9 cellular contexts compared by ENCODE assay signal in genomic region chr6:166333172-166333995, GRCh38. TPM values are rescaled to one million over a fixed set of nuclear protein-coding genes. Genes with fewer than 3 reads are reported as not detected.
A peak's percentile ranks its signal among the peaks of the same experiment; 100 is the strongest.
DNase-seq lines count a peak whose midpoint lies in the region; ATAC-seq and TF ChIP-seq lines count a peak whose summit lies in the region.
"Had no signal": no experiment of that assay in that cellular context is flagged by ENCODE, and none has a peak within 500 bp of the region (broad histone marks: within the 10 kb centered on the region; RNA-seq: fewer than 3 reads in every experiment).

No MANE protein-coding gene starts in this region.

- peaks cover 5% of the 10 kb centered on the region for H3F3A ChIP-seq in SK-N-SH (replicated peaks; ENCODE audit: insufficient read depth)

- no peak for TF ChIP-seq CTCF in CD14-positive monocyte (IDR thresholded peaks at IDR 0.05)
- TF ChIP-seq CTCF in SK-N-SH (IDR thresholded peaks at IDR 0.05), result no peak

- no peaks in the 10 kb centered on the region for H3K9me3 Mint-ChIP-seq in CD14-positive monocyte
- no peaks in the 10 kb centered on the region for H3K9me3 Mint-ChIP-seq in activated CD4-positive, alpha-beta memory T cell treated with anti-CD3 and anti-CD28 coated beads, Interleukin-2, amount 10 ng/mL, durations not matched to agents 7 days and 5 days

- H3K4me3 ChIP-seq in SK-N-SH (ENCODE audit: low read depth in 2 of 2, low read length in 1 of 2), result no peak overlapping the region

- no peak overlapping the region for H3K4me2 ChIP-seq in SK-N-SH

- H3K4me3 Mint-ChIP-seq in CD14-positive monocyte, result no peak overlapping the region
- peak overlapping the region; percentile 43 for H3K4me3 Mint-ChIP-seq in activated CD4-positive, alpha-beta memory T cell treated with anti-CD3 and anti-CD28 coated beads, Interleukin-2, amount 10 ng/mL, durations not matched to agents 7 days and 5 days

- intact Hi-C loops in CD14-positive monocyte (cut with micrococcal nuclease), result no loop called here

- peaks cover 42 to 48% of the 10 kb centered on the region in 2 donors for H3K36me3 Mint-ChIP-seq in CD14-positive monocyte
- H3K36me3 Mint-ChIP-seq in activated CD4-positive, alpha-beta memory T cell treated with anti-CD3 and anti-CD28 coated beads, Interleukin-2, amount 10 ng/mL, durations not matched to agents 7 days and 5 days (ENCODE audit: low read depth), result peaks cover 44% of the 10 kb centered on the region

- H3K9me3 ChIP-seq in SK-N-SH, result no peaks in the 10 kb centered on the region

- peaks cover 6 to 33% of the 10 kb centered on the region in 2 experiments for H3K36me3 ChIP-seq in SK-N-SH (replicated peaks in 1 of 2; ENCODE audit: control insufficient read depth in 1 of 2, insufficient read depth in 2 of 2, low read length in 1 of 2)

- H3K9ac ChIP-seq in SK-N-SH, result no peak overlapping the region

- no peaks in the 10 kb centered on the region for H3K27me3 Mint-ChIP-seq in CD14-positive monocyte (ENCODE audit: low read depth in 3 of 3)
- no peaks in the 10 kb centered on the region for H3K27me3 Mint-ChIP-seq in activated CD4-positive, alpha-beta memory T cell treated with anti-CD3 and anti-CD28 coated beads, Interleukin-2, amount 10 ng/mL, durations not matched to agents 7 days and 5 days

- H3K27ac ChIP-seq in SK-N-SH (ENCODE audit: low read depth in 2 of 2, low read length in 1 of 2), result no peak overlapping the region

- POLR2A ChIA-PET in activated CD4-positive, alpha-beta memory T cell treated with anti-CD3 and anti-CD28 coated beads, Interleukin-2, amount 10 ng/mL, durations not matched to agents 7 days and 5 days (lab: Charles Lee), result interaction anchor here (1.1 to 1.6 kb wide), 5 partner anchors 9 to 82 kb away, joined by 3 to 13 read pairs (median 4); partner anchors contain the start of gene SFT2D1
- POLR2A ChIA-PET in SK-N-SH (lab: Yijun Ruan, JAX), result interaction anchor here (0.6 kb wide), 1 partner anchor 13 kb away, joined by 3 read pairs; no protein-coding TSS in a partner anchor

- peaks cover 99% of the 10 kb centered on the region for H3K79me2 ChIP-seq in SK-N-SH (ENCODE audit: insufficient read depth)

- no peaks in the 10 kb centered on the region for H3K9me2 ChIP-seq in SK-N-SH

- H3K27me3 ChIP-seq in SK-N-SH (ENCODE audit: insufficient read depth), result no peaks in the 10 kb centered on the region

- DNase-seq in CD14-positive monocyte (ENCODE audit: low spot score), result no peak
- peak; percentile 62 for DNase-seq in activated CD4-positive, alpha-beta memory T cell treated with anti-CD3 and anti-CD28 coated beads, Interleukin-2, amount 10 ng/mL, durations not matched to agents 7 days and 5 days
- DNase-seq in kidney glomerular epithelial cell (lab: John Stamatoyannopoulos, UW), result no peak
- no peak for DNase-seq in putamen (ENCODE audit: low spot score)
- no peak for DNase-seq in stimulated activated CD4-positive, alpha-beta T cell treated with anti-CD3 and anti-CD28 coated beads, Interleukin-4, amount 100 ng/mL, for 1 hour
- DNase-seq in SK-N-SH, result no peak
- DNase-seq: left cardiac atrium had no signal

- H4K20me1 ChIP-seq in SK-N-SH (ENCODE audit: insufficient read depth), result peaks cover 78% of the 10 kb centered on the region

- H2AFZ ChIP-seq in SK-N-SH (ENCODE audit: low read depth), result no peak overlapping the region

- H3K27ac Mint-ChIP-seq in CD14-positive monocyte, result peak overlapping the region; percentile 46 to 87 (median 68)
- H3K27ac Mint-ChIP-seq in activated CD4-positive, alpha-beta memory T cell treated with anti-CD3 and anti-CD28 coated beads, Interleukin-2, amount 10 ng/mL, durations not matched to agents 7 days and 5 days, result peak overlapping the region; percentile 55

- TF ChIP-seq RAD21 in SK-N-SH (IDR thresholded peaks at IDR 0.05; ENCODE audit: low read length), result no peak

- 96% methylated on average over 23 of the region's 23 CpGs for WGBS in SK-N-SH (ENCODE audit: low lambda C conversion rate)

- ATAC-seq in GM19324 (IDR thresholded peaks at IDR 0.05; ENCODE audit: low FRiP score, unreplicated experiment) (peak; percentile 56), HG03159 (IDR thresholded peaks at IDR 0.05; ENCODE audit: unreplicated experiment) (peak; percentile 68)

- CTCF ChIA-PET in activated CD4-positive, alpha-beta memory T cell treated with anti-CD3 and anti-CD28 coated beads, Interleukin-2, amount 10 ng/mL, durations not matched to agents 7 days and 5 days (lab: Charles Lee), result interaction anchor here (0.8 to 1.6 kb wide), 5 partner anchors 8 to 209 kb away, joined by 3 to 11 read pairs (median 4); no protein-coding TSS in a partner anchor
- CTCF ChIA-PET in SK-N-SH (lab: Yijun Ruan, JAX), result interaction anchor here (1.3 to 1.5 kb wide), 2 partner anchors 48 to 67 kb away, joined by 4 read pairs; no protein-coding TSS in a partner anchor

- no peak for TF ChIP-seq EP300 in SK-N-SH (IDR thresholded peaks at IDR 0.05; ENCODE audit: borderline replicate concordance in 1 of 2, low read depth in 1 of 2, low read length in 1 of 2)

- H3K4me1 Mint-ChIP-seq in CD14-positive monocyte, result peaks cover 33% of the 10 kb centered on the region
- H3K4me1 Mint-ChIP-seq in activated CD4-positive, alpha-beta memory T cell treated with anti-CD3 and anti-CD28 coated beads, Interleukin-2, amount 10 ng/mL, durations not matched to agents 7 days and 5 days, result peaks cover 51% of the 10 kb centered on the region

- peaks cover 0 to 8% of the 10 kb centered on the region in 2 experiments; a peak in 2 of 4 replicates for H3K4me1 ChIP-seq in SK-N-SH (ENCODE audit: control insufficient read depth in 1 of 2, insufficient read depth in 2 of 2, low read depth in 1 of 2, low read length in 1 of 2)

TF ChIP-seq in SK-N-SH, 30 proteins besides CTCF, POLR2A, EP300 and RAD21 (continues in another document):
- TF ChIP-seq GABPA (IDR thresholded peaks at IDR 0.05; ENCODE audit: low read depth) (no peak), FOSL2 (IDR thresholded peaks at IDR 0.05; ENCODE audit: borderline replicate concordance, low read depth) (no peak), USF2 (IDR thresholded peaks at IDR 0.05; ENCODE audit: borderline replicate concordance, low read depth, low read length) (no peak), POLR2AphosphoS5 (IDR thresholded peaks at IDR 0.05; ENCODE audit: low read depth, low read length) (no peak), MXI1 (IDR thresholded peaks at IDR 0.05; ENCODE audit: low read depth, low read length) (no peak), SIN3A (IDR thresholded peaks at IDR 0.05; ENCODE audit: borderline replicate concordance, low read depth, low read length) (no peak), MEF2A (IDR thresholded peaks at IDR 0.05; ENCODE audit: borderline replicate concordance, low read depth) (no peak), CHD2 (IDR thresholded peaks at IDR 0.05; ENCODE audit: low read length, partially characterized antibody) (no peak), TEAD4 (IDR thresholded peaks at IDR 0.05; ENCODE audit: borderline replicate concordance, insufficient read depth) (no peak), EZH2phosphoT487 (IDR thresholded peaks at IDR 0.05; ENCODE audit: borderline replicate concordance, low read depth) (no peak), ZBTB33 (IDR thresholded peaks at IDR 0.05; ENCODE audit: borderline replicate concordance, low read depth) (no peak), TCF12 (IDR thresholded peaks at IDR 0.05) (no peak), NRF1 (IDR thresholded peaks at IDR 0.05; ENCODE audit: low read depth, low read length) (no peak), ELF1 (IDR thresholded peaks at IDR 0.05) (no peak), GATA2 (CRISPR knock-in tag; IDR thresholded peaks at IDR 0.05) (no peak)

RNA-seq across cellular contexts. Expression of gene SFT2D1, which starts 9.0 kb away (rescaled TPM):
- polyA plus RNA-seq in CD14-positive monocyte (100 to 1,000 TPM; 140 to 166 TPM), SK-N-SH (2012; rRNA removed) (93.4 and 131 TPM in 2 replicates)
- 10 to 100 TPM; 70.0 to 72.0 TPM for total RNA-seq in activated CD4-positive, alpha-beta memory T cell treated with anti-CD3 and anti-CD28 coated beads, Interleukin-2, amount 10 ng/mL, durations not matched to agents 7 days and 5 days
- 116 and 156 TPM in 2 replicates for polyA plus RNA-seq in SK-N-SH (2012; cell fraction: cytosol; rRNA removed)
- 30.4 and 67.7 TPM in 2 replicates for polyA plus RNA-seq in SK-N-SH (2012; cell fraction: nucleus; rRNA removed)

RNA-seq across cellular contexts. Expression of gene PRR18, which starts 25.2 kb away (rescaled TPM):
- polyA plus RNA-seq in CD14-positive monocyte (not detected), SK-N-SH (2012; rRNA removed) (0.02 TPM in 1 of 2 replicates, not detected in the other)
- total RNA-seq in activated CD4-positive, alpha-beta memory T cell treated with anti-CD3 and anti-CD28 coated beads, Interleukin-2, amount 10 ng/mL, durations not matched to agents 7 days and 5 days, result not detected
- polyA plus RNA-seq in SK-N-SH (2012; cell fraction: cytosol; rRNA removed), result 0.01 TPM in 1 of 2 replicates, not detected in the other
- 0.02 and 0.04 TPM in 2 replicates for polyA plus RNA-seq in SK-N-SH (2012; cell fraction: nucleus; rRNA removed)

RNA-seq across cellular contexts. Expression of gene MPC1, which starts 49.4 kb away (rescaled TPM):
- 100 to 1,000 TPM; 104 to 122 TPM for polyA plus RNA-seq in CD14-positive monocyte
- 10 to 100 TPM; 23.0 to 24.1 TPM for total RNA-seq in activated CD4-positive, alpha-beta memory T cell treated with anti-CD3 and anti-CD28 coated beads, Interleukin-2, amount 10 ng/mL, durations not matched to agents 7 days and 5 days
- polyA plus RNA-seq in SK-N-SH (2012; rRNA removed), result 13.6 and 13.7 TPM in 2 replicates
- polyA plus RNA-seq in SK-N-SH (2012; cell fraction: cytosol; rRNA removed), result 16.0 and 18.7 TPM in 2 replicates
- polyA plus RNA-seq in SK-N-SH (2012; cell fraction: nucleus; rRNA removed), result 4.5 and 10.0 TPM in 2 replicates
